ENCODE assay signal across 15 cellular contexts in the genomic region with DNA sequence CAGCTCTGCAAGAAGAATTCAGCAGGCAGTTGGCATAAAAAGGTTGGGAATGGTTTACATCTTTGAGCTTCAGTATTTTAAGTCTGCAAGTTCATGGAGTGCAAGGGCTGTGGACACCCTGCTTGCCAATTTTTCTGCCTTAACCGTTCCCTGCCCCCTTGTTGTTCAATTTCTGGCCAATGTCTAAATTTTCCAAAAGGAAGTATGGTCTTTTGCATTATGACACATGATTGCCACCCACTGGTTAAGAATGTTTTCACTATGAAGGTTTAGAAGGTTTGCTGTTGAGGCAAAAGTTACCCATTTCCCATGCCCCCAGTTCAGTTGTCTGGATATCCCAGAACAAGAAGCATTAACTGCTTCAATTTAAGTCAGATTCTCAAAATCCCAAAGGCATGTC.
DNase-seq lines count a peak whose midpoint lies in the region; ATAC-seq, FAIRE-seq and TF ChIP-seq lines count a peak whose summit lies in the region.
"Had no signal": no experiment of that assay in that cellular context is flagged by ENCODE, and none has a peak within 500 bp of the region (broad histone marks: within the 10 kb centered on the region; RNA-seq: fewer than 3 reads in every experiment).

No MANE protein-coding gene starts in this region.

- H4K20me1 ChIP-seq in PC-9 (ENCODE audit: insufficient read depth), result no peaks in the 10 kb centered on the region

- H3K4me3 ChIP-seq in AG04450 (ENCODE audit: low read depth, low read length) (no peak overlapping the region), kidney (ENCODE audit: low read length in 2 of 2) (no peak overlapping the region), PC-9 (no peak overlapping the region)
- H3K4me3 ChIP-seq: GM12878 had no signal

- H3K9me3 ChIP-seq in AG04450 (ENCODE audit: control insufficient read depth, insufficient read depth, low read length) (no peaks in the 10 kb centered on the region), kidney (ENCODE audit: control insufficient read depth in 1 of 2, low read length in 2 of 2) (no peaks in the 10 kb centered on the region), PC-9 (ENCODE audit: insufficient read depth, low read depth) (no peaks in the 10 kb centered on the region)

- H3K79me2 ChIP-seq in PC-9 (ENCODE audit: low read depth), result no peaks in the 10 kb centered on the region

- no peak overlapping the region for H2AFZ ChIP-seq in PC-9

- H3K27me3 Mint-ChIP-seq in activated CD8-positive, alpha-beta memory T cell treated with anti-CD3 and anti-CD28 coated beads, Interleukin-2, amount 10 ng/mL, durations not matched to agents 7 days and 5 days, result no peaks in the 10 kb centered on the region
- H3K27me3 Mint-ChIP-seq: CD4-positive, alpha-beta T cell had no signal

- TF ChIP-seq CTCF in AG04450 (IDR thresholded peaks at IDR 0.05; ENCODE audit: low read depth, low read length) (peak; percentile 45), kidney (IDR thresholded peaks at IDR 0.05; ENCODE audit: borderline replicate concordance, extremely low read depth, insufficient read depth) (peak; percentile 28), PC-9 (conservative IDR thresholded peaks at IDR 0.05) (no peak)

- no peak overlapping the region for H3K27ac Mint-ChIP-seq in activated CD8-positive, alpha-beta memory T cell treated with anti-CD3 and anti-CD28 coated beads, Interleukin-2, amount 10 ng/mL, durations not matched to agents 7 days and 5 days
- H3K27ac Mint-ChIP-seq: CD4-positive, alpha-beta T cell; stimulated activated effector memory CD8-positive, alpha-beta T cell treated with anti-CD3 and anti-CD28 coated beads, Interleukin-12 subunit alpha, Interleukin-12 subunit beta, amount 100 ng/mL, for 72 hours had no signal

- CTCF ChIA-PET in AG04450 (lab: Charles Lee) (no interaction called here), PC-9 (lab: Charles Lee) (no interaction called here)
- CTCF ChIA-PET in activated CD8-positive, alpha-beta memory T cell treated with anti-CD3 and anti-CD28 coated beads, Interleukin-2, amount 10 ng/mL, durations not matched to agents 7 days and 5 days (lab: Charles Lee), result no interaction called here

- DNase-seq in AG04450 (ENCODE audit: low read depth, low spot score) (no peak), HTR-8/SVneo (ENCODE audit: insufficient read length, low spot score) (peak; percentile 4), astrocyte of the hippocampus (ENCODE audit: low read depth, low spot score) (peak; percentile 29), kidney (no peak), DMS79 (lab: John Stamatoyannopoulos, UW) (no peak), NCI-H226 (no peak), PC-9 (no peak)
- no peak for DNase-seq in activated CD8-positive, alpha-beta memory T cell treated with anti-CD3 and anti-CD28 coated beads, Interleukin-2, amount 10 ng/mL, durations not matched to agents 7 days and 5 days
- DNase-seq: CD4-positive, alpha-beta T cell; central memory CD4-positive, alpha-beta T cell; head of caudate nucleus; NCI-H1417 treated with DMSO at 0.1 percent for 48 hours; T1000 had no signal

- intact Hi-C loops in kidney (cut with DNase I) (no loop called here), PC-9 (cut with micrococcal nuclease; ENCODE audit: unreplicated experiment) (no loop called here)

- no peaks in the 10 kb centered on the region for H3K9me2 ChIP-seq in PC-9 (ENCODE audit: insufficient read depth)

- no peak for FAIRE-seq in HTR-8/SVneo (lab: Jason Lieb, UNC)
- FAIRE-seq in kidney (lab: Jason Lieb, UNC), result no peak
- FAIRE-seq: GM12878 had no signal

- H3K9me3 Mint-ChIP-seq in activated CD8-positive, alpha-beta memory T cell treated with anti-CD3 and anti-CD28 coated beads, Interleukin-2, amount 10 ng/mL, durations not matched to agents 7 days and 5 days (ENCODE audit: low read depth), result peaks cover 2% of the 10 kb centered on the region

- no TSS peak for BruUV-seq in PC-9 (replicated peaks; lab: Mats Ljungman, UMichigan)

- no peaks in the 10 kb centered on the region for H3K36me3 Mint-ChIP-seq in activated CD8-positive, alpha-beta memory T cell treated with anti-CD3 and anti-CD28 coated beads, Interleukin-2, amount 10 ng/mL, durations not matched to agents 7 days and 5 days
- H3K36me3 Mint-ChIP-seq: stimulated activated effector memory CD8-positive, alpha-beta T cell treated with anti-CD3 and anti-CD28 coated beads, Interleukin-12 subunit alpha, Interleukin-12 subunit beta, amount 100 ng/mL, for 72 hours had no signal

- H3K36me3 ChIP-seq in kidney (ENCODE audit: control insufficient read depth in 1 of 2, insufficient read depth in 2 of 2, low read length in 2 of 2) (no peaks in the 10 kb centered on the region), PC-9 (ENCODE audit: low read depth) (no peaks in the 10 kb centered on the region)

- no peaks in the 10 kb centered on the region for H3K27me3 ChIP-seq in AG04450 (ENCODE audit: control insufficient read depth, insufficient read depth, low read length)
- no peaks in the 10 kb centered on the region for H3K27me3 ChIP-seq in PC-9 (ENCODE audit: insufficient read depth, low read depth)

- H3K27ac ChIP-seq in AG04450 (ENCODE audit: low read depth, low read length), result no peak overlapping the region
- no peak overlapping the region for H3K27ac ChIP-seq in kidney (ENCODE audit: low read depth in 2 of 2, low read length in 2 of 2)
- H3K27ac ChIP-seq in PC-9, result no peak overlapping the region

- POLR2A ChIA-PET in AG04450 (lab: Yijun Ruan, JAX) (no interaction called here), PC-9 (lab: Charles Lee; ENCODE audit: unreplicated experiment) (no interaction called here)

- H3K4me1 ChIP-seq in kidney (ENCODE audit: control insufficient read depth in 1 of 2, insufficient read depth in 1 of 2, low read depth in 1 of 2, low read length in 2 of 2) (no peaks in the 10 kb centered on the region), PC-9 (replicated peaks; ENCODE audit: insufficient read depth) (no peaks in the 10 kb centered on the region)

- no peaks in the 10 kb centered on the region for H3F3A ChIP-seq in PC-9 (ENCODE audit: insufficient read depth, low read depth)

- no peak overlapping the region for H3K9ac ChIP-seq in kidney (ENCODE audit: low read length in 2 of 2)

- ATAC-seq in activated CD8-positive, alpha-beta memory T cell treated with anti-CD3 and anti-CD28 coated beads, Interleukin-2, amount 10 ng/mL, durations not matched to agents 7 days and 5 days, result no peak
- ATAC-seq: GM12878; stimulated activated effector memory CD8-positive, alpha-beta T cell treated with anti-CD3 and anti-CD28 coated beads, Interleukin-12 subunit alpha, Interleukin-12 subunit beta, amount 100 ng/mL, for 72 hours had no signal

- H3K4me3 Mint-ChIP-seq in activated CD8-positive, alpha-beta memory T cell treated with anti-CD3 and anti-CD28 coated beads, Interleukin-2, amount 10 ng/mL, durations not matched to agents 7 days and 5 days, result no peak overlapping the region
- H3K4me3 Mint-ChIP-seq: CD4-positive, alpha-beta T cell; stimulated activated effector memory CD8-positive, alpha-beta T cell treated with anti-CD3 and anti-CD28 coated beads, Interleukin-12 subunit alpha, Interleukin-12 subunit beta, amount 100 ng/mL, for 72 hours had no signal

- H3K4me1 Mint-ChIP-seq in activated CD8-positive, alpha-beta memory T cell treated with anti-CD3 and anti-CD28 coated beads, Interleukin-2, amount 10 ng/mL, durations not matched to agents 7 days and 5 days, result no peaks in the 10 kb centered on the region
- H3K4me1 Mint-ChIP-seq: stimulated activated effector memory CD8-positive, alpha-beta T cell treated with anti-CD3 and anti-CD28 coated beads, Interleukin-12 subunit alpha, Interleukin-12 subunit beta, amount 100 ng/mL, for 72 hours had no signal

- H3K4me2 ChIP-seq in PC-9, result no peak overlapping the region

Comparison
In these comparisons a context has a peak if more than half of its experiments do, and no peak if none do; other contexts are left out.
1. DNase-seq: peak in HTR-8/SVneo (single experiment) and astrocyte of the hippocampus (single experiment); none in AG04450 (single experiment), kidney (single experiment), DMS79 (single experiment), NCI-H226 (single experiment), PC-9 (0 of 2) and activated CD8-positive, alpha-beta memory T cell treated with anti-CD3 and anti-CD28 coated beads, Interleukin-2, amount 10 ng/mL, durations not matched to agents 7 days and 5 days (single experiment).